In genomic region chr10:50541921-50542320, GRCh38 we compare ENCODE assay signal across 16 cellular contexts.
A peak's percentile ranks its signal among the peaks of the same experiment; 100 is the strongest.
DNase-seq lines count a peak whose midpoint lies in the region; ATAC-seq and TF ChIP-seq lines count a peak whose summit lies in the region.
"Had no signal": no experiment of that assay in that cellular context is flagged by ENCODE, and none has a peak within 500 bp of the region (broad histone marks: within the 10 kb centered on the region; RNA-seq: fewer than 3 reads in every experiment).

No MANE protein-coding gene starts in this region.

- no TSS peak for BruUV-seq in PC-9 (replicated peaks; lab: Mats Ljungman, UMichigan)

- H3K79me2 ChIP-seq in PC-9 (ENCODE audit: low read depth) = no peaks in the 10 kb centered on the region; the same call in 1 of the 2 replicates

- no peaks in the 10 kb centered on the region for H3K9me3 Mint-ChIP-seq in activated CD4-positive, alpha-beta memory T cell treated with anti-CD3 and anti-CD28 coated beads for 36 hours
- no peaks in the 10 kb centered on the region for H3K9me3 Mint-ChIP-seq in activated CD4-positive, alpha-beta memory T cell treated with anti-CD3 and anti-CD28 coated beads, Interleukin-2, amount 10 ng/mL, durations not matched to agents 7 days and 5 days
- H3K9me3 Mint-ChIP-seq: CD8-positive, alpha-beta memory T cell had no signal

- peak overlapping the region; percentile 30 for H3K27ac Mint-ChIP-seq in activated CD4-positive, alpha-beta memory T cell treated with anti-CD3 and anti-CD28 coated beads for 36 hours
- H3K27ac Mint-ChIP-seq in activated CD4-positive, alpha-beta memory T cell treated with anti-CD3 and anti-CD28 coated beads, Interleukin-2, amount 10 ng/mL, durations not matched to agents 7 days and 5 days = no peak overlapping the region

- CTCF ChIA-PET in activated CD4-positive, alpha-beta memory T cell treated with anti-CD3 and anti-CD28 coated beads for 36 hours (lab: Charles Lee) = interaction anchor here (1.1 to 1.4 kb wide), 2 partner anchors 29 to 33 kb away, joined by 3 to 4 read pairs; no protein-coding TSS in a partner anchor
- CTCF ChIA-PET in activated CD4-positive, alpha-beta memory T cell treated with anti-CD3 and anti-CD28 coated beads, Interleukin-2, amount 10 ng/mL, durations not matched to agents 7 days and 5 days (lab: Charles Lee) = no interaction called here
- CTCF ChIA-PET in PC-9 (lab: Charles Lee) = no interaction called here

- ATAC-seq in HG03025 (IDR thresholded peaks at IDR 0.05; ENCODE audit: low FRiP score, unreplicated experiment) = peak; percentile 41
- ATAC-seq: body of pancreas had no signal

- WGBS in esophagus muscularis mucosa = 75% methylated on average over 4 of the region's 4 CpGs

- no peak for TF ChIP-seq CTCF in GM20000 (IDR thresholded peaks at IDR 0.05; ENCODE audit: extremely low read depth, missing control alignments)
- TF ChIP-seq CTCF in esophagus muscularis mucosa (IDR thresholded peaks at IDR 0.05) = no peak
- TF ChIP-seq CTCF in PC-9 (conservative IDR thresholded peaks at IDR 0.05) = no peak

- intact Hi-C loops in activated CD4-positive, alpha-beta memory T cell treated with anti-CD3 and anti-CD28 coated beads for 36 hours (cut with micrococcal nuclease) = no loop called here
- intact Hi-C loops in esophagus muscularis mucosa (cut with DNase I) (no loop called here), PC-9 (cut with micrococcal nuclease; ENCODE audit: unreplicated experiment) (no loop called here)

- no peak overlapping the region for H3K27ac ChIP-seq in esophagus muscularis mucosa (replicated peaks in 1 of 4)
- H3K27ac ChIP-seq in PC-9 = no peak overlapping the region
- H3K27ac ChIP-seq: body of pancreas, tibial artery had no signal

- peaks cover 19 to 58% (median 28%) of the 10 kb centered on the region in 4 donors for H3K4me1 ChIP-seq in esophagus muscularis mucosa
- H3K4me1 ChIP-seq in PC-9 (replicated peaks; ENCODE audit: insufficient read depth) = no peaks in the 10 kb centered on the region

- H3K4me3 Mint-ChIP-seq in activated CD4-positive, alpha-beta memory T cell treated with anti-CD3 and anti-CD28 coated beads for 36 hours = no peak overlapping the region
- H3K4me3 Mint-ChIP-seq in activated CD4-positive, alpha-beta memory T cell treated with anti-CD3 and anti-CD28 coated beads, Interleukin-2, amount 10 ng/mL, durations not matched to agents 7 days and 5 days = no peak overlapping the region

- H3K27me3 Mint-ChIP-seq in activated CD4-positive, alpha-beta memory T cell treated with anti-CD3 and anti-CD28 coated beads for 36 hours = no peaks in the 10 kb centered on the region
- no peaks in the 10 kb centered on the region for H3K27me3 Mint-ChIP-seq in activated CD4-positive, alpha-beta memory T cell treated with anti-CD3 and anti-CD28 coated beads, Interleukin-2, amount 10 ng/mL, durations not matched to agents 7 days and 5 days
- H3K27me3 Mint-ChIP-seq: CD8-positive, alpha-beta memory T cell had no signal

- H3K36me3 ChIP-seq in esophagus muscularis mucosa = no peaks in the 10 kb centered on the region
- no peaks in the 10 kb centered on the region for H3K36me3 ChIP-seq in PC-9 (ENCODE audit: low read depth)
- H3K36me3 ChIP-seq: tibial artery had no signal

- no peaks in the 10 kb centered on the region for H3K27me3 ChIP-seq in esophagus muscularis mucosa
- H3K27me3 ChIP-seq in PC-9 (ENCODE audit: insufficient read depth, low read depth) = no peaks in the 10 kb centered on the region
- H3K27me3 ChIP-seq: body of pancreas, tibial artery had no signal

- H2AFZ ChIP-seq in PC-9 = no peak overlapping the region

- 0 out of 2 replicates have a peak, but pooled peaks cover 4% of the 10 kb centered on the region for H3K9me2 ChIP-seq in PC-9 (ENCODE audit: insufficient read depth)

- TF ChIP-seq EP300 in esophagus muscularis mucosa (IDR thresholded peaks at IDR 0.05) = no peak

- H3K9me3 ChIP-seq in esophagus muscularis mucosa (no peaks in the 10 kb centered on the region), PC-9 (ENCODE audit: insufficient read depth, low read depth) (no peaks in the 10 kb centered on the region)
- H3K9me3 ChIP-seq: body of pancreas, tibial artery had no signal

- no peaks in the 10 kb centered on the region for H4K20me1 ChIP-seq in PC-9 (ENCODE audit: insufficient read depth)

- POLR2A ChIA-PET in activated CD4-positive, alpha-beta memory T cell treated with anti-CD3 and anti-CD28 coated beads for 36 hours (lab: Charles Lee) = no interaction called here
- POLR2A ChIA-PET in activated CD4-positive, alpha-beta memory T cell treated with anti-CD3 and anti-CD28 coated beads, Interleukin-2, amount 10 ng/mL, durations not matched to agents 7 days and 5 days (lab: Charles Lee) = no interaction called here
- POLR2A ChIA-PET in PC-9 (lab: Charles Lee; ENCODE audit: unreplicated experiment) = no interaction called here

- DNase-seq in activated CD4-positive, alpha-beta memory T cell treated with anti-CD3 and anti-CD28 coated beads for 36 hours = no peak
- no peak for DNase-seq in activated CD4-positive, alpha-beta memory T cell treated with anti-CD3 and anti-CD28 coated beads, Interleukin-2, amount 10 ng/mL, durations not matched to agents 7 days and 5 days
- peak; percentile 30 for DNase-seq in GM20000 (ENCODE audit: low spot score)
- peak; percentile 10 for DNase-seq in esophagus muscularis mucosa (ENCODE audit: extremely low spot score)
- DNase-seq in PC-9 = no peak
- DNase-seq in H4 (ENCODE audit: low spot score) = no peak
- no peak for DNase-seq in NCI-H2227 (lab: John Stamatoyannopoulos, UW; ENCODE audit: unreplicated experiment)
- DNase-seq: body of pancreas; CD8-positive, alpha-beta memory T cell; foreskin fibroblast; mesenchymal stem cell; NCI-H2029 treated with DMSO at 0.1 percent for 48 hours; occipital lobe; tibial artery had no signal

- peaks cover 75% of the 10 kb centered on the region for H3K4me1 Mint-ChIP-seq in activated CD4-positive, alpha-beta memory T cell treated with anti-CD3 and anti-CD28 coated beads for 36 hours (ENCODE audit: low read depth)
- H3K4me1 Mint-ChIP-seq in activated CD4-positive, alpha-beta memory T cell treated with anti-CD3 and anti-CD28 coated beads, Interleukin-2, amount 10 ng/mL, durations not matched to agents 7 days and 5 days = peaks cover 67% of the 10 kb centered on the region

- TF ChIP-seq POLR2A in esophagus muscularis mucosa (IDR thresholded peaks at IDR 0.05; ENCODE audit: low read depth) = no peak

- H3K4me2 ChIP-seq in PC-9 = no peak overlapping the region
- H3K4me2 ChIP-seq: smooth muscle cell had no signal

- H3K4me3 ChIP-seq in esophagus muscularis mucosa (no peak overlapping the region), PC-9 (no peak overlapping the region)
- H3K4me3 ChIP-seq: body of pancreas, smooth muscle cell, tibial artery had no signal

- peaks cover 2% of the 10 kb centered on the region for H3K36me3 Mint-ChIP-seq in activated CD4-positive, alpha-beta memory T cell treated with anti-CD3 and anti-CD28 coated beads for 36 hours
- H3K36me3 Mint-ChIP-seq in activated CD4-positive, alpha-beta memory T cell treated with anti-CD3 and anti-CD28 coated beads, Interleukin-2, amount 10 ng/mL, durations not matched to agents 7 days and 5 days (ENCODE audit: low read depth) = peaks cover 8% of the 10 kb centered on the region

- no peaks in the 10 kb centered on the region for H3F3A ChIP-seq in PC-9 (ENCODE audit: insufficient read depth, low read depth)

Comparison
In these comparisons a context has a peak if more than half of its experiments do, and no peak if none do; other contexts are left out.
1. DNase-seq: peak in GM20000 (single experiment) and esophagus muscularis mucosa (single experiment); none in activated CD4-positive, alpha-beta memory T cell treated with anti-CD3 and anti-CD28 coated beads for 36 hours (single experiment), activated CD4-positive, alpha-beta memory T cell treated with anti-CD3 and anti-CD28 coated beads, Interleukin-2, amount 10 ng/mL, durations not matched to agents 7 days and 5 days (single experiment), PC-9 (0 of 2), H4 (single experiment) and NCI-H2227 (single experiment).